In genomic region chr5:79235578-79236363, GRCh38 we compare ENCODE assay signal across 1 cellular context.
TF ChIP-seq lines count a peak whose summit lies in the region.

TSS of gene JMY (plus strand) at chr5:79236131. CDS start at chr5:79236651, 520 bp downstream.

TF ChIP-seq in HepG2, 621 proteins besides CTCF, POLR2A, EP300 and RAD21 (continued from another document and continues in another):
- TF ChIP-seq ZNF574 (CRISPR knock-in tag; IDR thresholded peaks at IDR 0.05) (peak; percentile 48; the same call in 1 of the 2 replicates), POLR2G (IDR thresholded peaks at IDR 0.05; ENCODE audit: low read depth, low read length) (peak; percentile 94), ZNF615 (CRISPR knock-in tag; IDR thresholded peaks at IDR 0.05; ENCODE audit: borderline replicate concordance) (no peak), HMGXB4 (CRISPR knock-in tag; IDR thresholded peaks at IDR 0.05; ENCODE audit: borderline replicate concordance in 1 of 2, low read depth in 1 of 2) (no peak; a peak in 2 of 4 replicates), ZNF292 (CRISPR knock-in tag; IDR thresholded peaks at IDR 0.05; ENCODE audit: borderline replicate concordance, low read depth) (peak; percentile 62; the same call in 1 of the 2 replicates), TEAD2 (CRISPR knock-in tag; IDR thresholded peaks at IDR 0.05) (no peak), TFAP4 (IDR thresholded peaks at IDR 0.05; ENCODE audit: borderline replicate concordance, low read depth) (peak; percentile 29; the same call in 1 of the 2 replicates), SIN3A (IDR thresholded peaks at IDR 0.05; ENCODE audit: borderline replicate concordance, low read depth, low read length) (peak; percentile 74), TIGD3 (CRISPR knock-in tag; IDR thresholded peaks at IDR 0.05; ENCODE audit: borderline replicate concordance) (no peak), USF2 (IDR thresholded peaks at IDR 0.05; ENCODE audit: low read depth, low read length) (peak; percentile 82), USF2 (CRISPR knock-in tag; IDR thresholded peaks at IDR 0.05; ENCODE audit: borderline replicate concordance) (0 out of 2 replicates have a peak, but pooled peaks have one; percentile 55), ETS1 (CRISPR knock-in tag; IDR thresholded peaks at IDR 0.05) (no peak), E2F1 (CRISPR knock-in tag; IDR thresholded peaks at IDR 0.05) (no peak), ZEB1 (IDR thresholded peaks at IDR 0.05; ENCODE audit: insufficient replicate concordance, low read depth) (peak; percentile 97), ZNF883 (CRISPR knock-in tag; IDR thresholded peaks at IDR 0.05; ENCODE audit: not compliant biosample characterization) (no peak), ETV5 (CRISPR knock-in tag; IDR thresholded peaks at IDR 0.05; ENCODE audit: borderline replicate concordance) (peak; percentile 6; the same call in 1 of the 2 replicates), FOXK2 (IDR thresholded peaks at IDR 0.05) (peak; percentile 89), ZNF550 (CRISPR knock-in tag; IDR thresholded peaks at IDR 0.05; ENCODE audit: borderline replicate concordance) (no peak), JUND (CRISPR knock-in tag; IDR thresholded peaks at IDR 0.05) (0 out of 2 replicates have a peak, but pooled peaks have one; percentile 21), SRY (CRISPR knock-in tag; IDR thresholded peaks at IDR 0.05) (0 out of 2 replicates have a peak, but pooled peaks have one; percentile 37), TMF1 (CRISPR knock-in tag; IDR thresholded peaks at IDR 0.05; ENCODE audit: low read depth) (0 out of 2 replicates have a peak, but pooled peaks have one; percentile 14), TEF (CRISPR knock-in tag; IDR thresholded peaks at IDR 0.05) (no peak), HNF4A (CRISPR knock-in tag; IDR thresholded peaks at IDR 0.05) (0 out of 2 replicates have a peak, but pooled peaks have one; percentile 3), GMEB1 (CRISPR knock-in tag; IDR thresholded peaks at IDR 0.05; ENCODE audit: borderline replicate concordance) (peak; percentile 86), ZBTB43 (CRISPR knock-in tag; conservative IDR thresholded peaks at IDR 0.05) (0 out of 2 replicates have a peak, but pooled peaks have one; percentile 46), REST (IDR thresholded peaks at IDR 0.05; ENCODE audit: borderline replicate concordance in 1 of 2, low read depth in 1 of 2, low read length in 2 of 2) (0 out of 4 replicates have a peak, but pooled peaks of 1 of the 2 experiments have one; percentile 15), FLYWCH1 (CRISPR knock-in tag; IDR thresholded peaks at IDR 0.05) (0 out of 2 replicates have a peak, but pooled peaks have one; percentile 16), ZNF441 (CRISPR knock-in tag; IDR thresholded peaks at IDR 0.05; ENCODE audit: borderline replicate concordance) (peak; percentile 55; the same call in 1 of the 2 replicates), HDAC1 (CRISPR knock-in tag; IDR thresholded peaks at IDR 0.05) (peak; percentile 79), TGIF2 (CRISPR knock-in tag; IDR thresholded peaks at IDR 0.05) (peak; percentile 52; the same call in 1 of the 2 replicates), ZFP36L2 (CRISPR knock-in tag; IDR thresholded peaks at IDR 0.05) (no peak), POLR2AphosphoS5 (IDR thresholded peaks at IDR 0.05; ENCODE audit: low read depth, low read length) (peak; percentile 69), ZFX (CRISPR knock-in tag; IDR thresholded peaks at IDR 0.05; ENCODE audit: low read depth) (peak; percentile 48; the same call in 1 of the 2 replicates), HOXA9 (CRISPR knock-in tag; IDR thresholded peaks at IDR 0.05; ENCODE audit: borderline replicate concordance) (0 out of 2 replicates have a peak, but pooled peaks have one; percentile 20), BORCS8-MEF2B (CRISPR knock-in tag; IDR thresholded peaks at IDR 0.05) (peak; percentile 59; the same call in 1 of the 2 replicates)
